Comparison of ENCODE assay signal across 24 cellular contexts in the genomic region with DNA sequence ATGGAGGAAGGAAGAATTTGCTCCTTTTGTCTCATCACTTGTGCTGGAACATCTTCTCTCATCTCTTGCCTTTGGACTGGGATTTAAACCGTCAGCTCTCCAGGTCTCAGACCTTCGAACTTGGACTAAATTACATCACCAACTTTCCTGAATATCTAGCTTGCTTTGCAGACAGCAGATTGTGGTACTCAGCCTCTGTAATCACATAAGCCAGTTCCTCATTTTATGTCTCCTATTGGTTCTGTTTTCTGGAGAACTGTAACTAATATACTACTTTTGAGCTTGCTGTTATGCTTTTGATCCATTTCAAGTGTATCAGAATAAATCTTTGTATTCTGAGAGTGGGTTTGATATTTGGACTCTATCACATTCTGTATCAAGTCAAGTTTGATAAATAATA.
"Had no signal": no experiment of that assay in that cellular context is flagged by ENCODE, and none has a peak within 500 bp of the region (broad histone marks: within the 10 kb centered on the region; RNA-seq: fewer than 3 reads in every experiment).

No MANE protein-coding gene starts in this region.

- H3K27ac ChIP-seq: epithelial cell of prostate, esophagus muscularis mucosa, gastrocnemius medialis, hepatocyte, neural progenitor cell, ovary, right atrium auricular region, sigmoid colon, skin epidermis, stomach, thoracic aorta, transverse colon had no signal

- H3K9ac ChIP-seq: neural progenitor cell had no signal

- ATAC-seq: effector memory CD8-positive, alpha-beta T cell; gastrocnemius medialis; left colon; left ventricle myocardium superior; natural killer cell treated with Interleukin-12 subunit alpha and Interleukin-12 subunit beta and Interleukin-15 and Interleukin-18, amount 100 ng/mL, for 72 hours; stimulated activated naive B cell treated with anti-CD40 and anti-IgM and Interleukin-4, amounts not matched to agents 10 μg/mL and 1 μg/mL and 100 μg/mL, for 72 hours had no signal

- H3K36me3 ChIP-seq: esophagus muscularis mucosa, gastrocnemius medialis, neural progenitor cell, ovary, right atrium auricular region, sigmoid colon, stomach, thoracic aorta, transverse colon had no signal

- H3K9me3 ChIP-seq: esophagus muscularis mucosa, gastrocnemius medialis, ovary, right atrium auricular region, sigmoid colon, stomach, thoracic aorta, transverse colon had no signal

- H3K4me1 ChIP-seq: esophagus muscularis mucosa, right atrium auricular region, sigmoid colon, stomach, transverse colon had no signal

- H3K4me3 ChIP-seq: esophagus muscularis mucosa, gastrocnemius medialis, hepatocyte, lung, neural progenitor cell, ovary, right atrium auricular region, sigmoid colon, skin epidermis, stomach, thoracic aorta, transverse colon had no signal

- DNase-seq: effector memory CD8-positive, alpha-beta T cell; gastrocnemius medialis; left colon; left ventricle myocardium superior; mesenchymal stem cell; midbrain; nucleus accumbens; ovary; sigmoid colon; stimulated activated CD4-positive, alpha-beta T cell treated with anti-CD3 and anti-CD28 coated beads, Interleukin-2, amount 100 ng/mL, for 24 hours; stimulated activated CD4-positive, alpha-beta T cell treated with anti-CD3 and anti-CD28 coated beads, Interleukin-4, amount 100 ng/mL, for 4 hours; stimulated activated naive B cell treated with anti-CD40 and anti-IgM and Interleukin-4, amounts not matched to agents 10 μg/mL and 1 μg/mL and 100 μg/mL, for 72 hours; stomach; substantia nigra; transverse colon had no signal
